In the genomic region with DNA sequence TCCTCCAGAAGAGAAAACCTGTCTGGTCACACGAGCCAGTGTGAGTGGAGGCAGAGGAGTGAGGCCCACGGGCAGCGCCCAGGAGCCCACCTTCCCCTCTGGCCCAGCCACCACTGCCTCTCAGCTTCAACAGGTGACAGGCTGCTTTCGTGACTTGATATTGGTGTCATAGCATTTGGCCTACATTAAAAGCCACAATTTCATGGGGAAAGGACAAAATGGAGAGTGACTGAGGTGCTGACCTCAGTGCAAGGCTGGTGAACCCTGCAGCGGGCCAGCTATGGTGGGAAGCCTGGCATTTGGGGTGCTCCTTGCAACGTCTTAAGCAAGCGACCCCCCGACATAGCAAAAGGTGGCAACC, we compare ENCODE assay signal across 26 cellular contexts. TPM values are rescaled to one million over a fixed set of nuclear protein-coding genes. Genes with fewer than 3 reads are reported as not detected.
"Had no signal": no experiment of that assay in that cellular context is flagged by ENCODE, and none has a peak within 500 bp of the region (broad histone marks: within the 10 kb centered on the region; RNA-seq: fewer than 3 reads in every experiment).

No MANE protein-coding gene starts in this region.

- H3K4me3 ChIP-seq: K562 had no signal

- H3K27ac ChIP-seq: HL-60, KMS-11, RWPE1 had no signal

- H3K27ac Mint-ChIP-seq: T-cell had no signal

- H3K4me2 ChIP-seq: KMS-11, SK-N-SH had no signal

- H3K9me2 ChIP-seq: SK-N-SH had no signal

- H3K9ac ChIP-seq: KMS-11, SK-N-SH had no signal

- DNase-seq: MV-4-11, NCI-H1048, NCI-H1105 treated with DMSO at 0.1 percent for 48 hours, NCI-H1417 treated with DMSO at 0.1 percent for 48 hours, NCI-H146, NCI-H1694 treated with DMSO at 0.1 percent for 48 hours, NCI-H1930, NCI-H2081, NCI-H2107, NCI-H2227 treated with DMSO at 0.1 percent for 48 hours, NCI-H446, NCI-H510A, NCI-H524 treated with DMSO at 0.1 percent for 48 hours, NCI-H69, NCI-H774, PC-3, SHP77, SK-N-SH, SW 1271, T-cell had no signal

- H3K9me3 ChIP-seq: SK-N-SH had no signal

- H3K4me3 Mint-ChIP-seq: IgD-negative memory B cell, T-cell had no signal

- H3K4me1 Mint-ChIP-seq: T-cell had no signal

- H3K27me3 Mint-ChIP-seq: IgD-negative memory B cell had no signal

- H3K9me3 Mint-ChIP-seq: IgD-negative memory B cell, T-cell had no signal

- ATAC-seq: K562, Panc1, PC-3, T-cell had no signal

RNA-seq across cellular contexts. Expression of a gene that starts 59.7 kb away (rescaled TPM):
- polyA plus RNA-seq: IgD-negative memory B cell had no signal
